10 cellular contexts compared by ENCODE assay signal in genomic region chr16:89444151-89444723, GRCh38. TPM values are rescaled to one million over a fixed set of nuclear protein-coding genes. Genes with fewer than 3 reads are reported as not detected.
DNase-seq lines count a peak whose midpoint lies in the region; ATAC-seq and TF ChIP-seq lines count a peak whose summit lies in the region.
"Had no signal": no experiment of that assay in that cellular context is flagged by ENCODE, and none has a peak within 500 bp of the region (broad histone marks: within the 10 kb centered on the region; RNA-seq: fewer than 3 reads in every experiment).

No MANE protein-coding gene starts in this region.

- no peak for DNase-seq in activated CD4-positive, alpha-beta T cell treated with anti-CD3 and anti-CD28 coated beads, Interleukin-2, amount 10 ng/mL, durations not matched to agents 7 days and 5 days
- DNase-seq in activated CD4-positive, alpha-beta T cell treated with anti-CD3 and anti-CD28 coated beads for 1 hour, result no peak
- DNase-seq in esophagus squamous epithelium (lab: John Stamatoyannopoulos, UW) (no peak), NCI-H2081 treated with DMSO at 0.1 percent for 48 hours (lab: John Stamatoyannopoulos, UW) (no peak)
- no peak for DNase-seq in stimulated activated effector memory CD8-positive, alpha-beta T cell treated with anti-CD3 and anti-CD28 coated beads, Interleukin-12 subunit alpha, Interleukin-12 subunit beta, amount 100 ng/mL, for 72 hours (ENCODE audit: low spot score in 2 of 2)
- DNase-seq in activated CD8-positive, alpha-beta memory T cell treated with anti-CD3 and anti-CD28 coated beads, Interleukin-2, amount 50 U/mL, for 48 hours, result no peak

- no peaks in the 10 kb centered on the region for H3F3A ChIP-seq in OCI-LY1 (ENCODE audit: insufficient read depth, low read length)

- TF ChIP-seq POLR2A in esophagus squamous epithelium (IDR thresholded peaks at IDR 0.05), result no peak

- H3K27me3 Mint-ChIP-seq in activated CD4-positive, alpha-beta T cell treated with anti-CD3 and anti-CD28 coated beads, Interleukin-2, amount 10 ng/mL, durations not matched to agents 7 days and 5 days, result no peaks in the 10 kb centered on the region

- H3K9ac ChIP-seq in OCI-LY1 (ENCODE audit: low read length), result no peak overlapping the region

- H3K36me3 Mint-ChIP-seq in activated CD4-positive, alpha-beta T cell treated with anti-CD3 and anti-CD28 coated beads, Interleukin-2, amount 10 ng/mL, durations not matched to agents 7 days and 5 days (ENCODE audit: low read depth), result peaks cover 6% of the 10 kb centered on the region
- peaks cover 31% of the 10 kb centered on the region for H3K36me3 Mint-ChIP-seq in stimulated activated effector memory CD8-positive, alpha-beta T cell treated with anti-CD3 and anti-CD28 coated beads, Interleukin-12 subunit alpha, Interleukin-12 subunit beta, amount 100 ng/mL, for 72 hours

- H2AFZ ChIP-seq in OCI-LY1 (ENCODE audit: low read length), result no peak overlapping the region

- peaks cover 100% of the 10 kb centered on the region for H3K79me2 ChIP-seq in OCI-LY1 (ENCODE audit: insufficient read depth, low read length)

- peak overlapping the region; percentile 55 for H3K27ac Mint-ChIP-seq in activated CD4-positive, alpha-beta T cell treated with anti-CD3 and anti-CD28 coated beads, Interleukin-2, amount 10 ng/mL, durations not matched to agents 7 days and 5 days
- H3K27ac Mint-ChIP-seq in stimulated activated effector memory CD8-positive, alpha-beta T cell treated with anti-CD3 and anti-CD28 coated beads, Interleukin-12 subunit alpha, Interleukin-12 subunit beta, amount 100 ng/mL, for 72 hours, result peak overlapping the region; percentile 85

- H4K20me1 ChIP-seq in OCI-LY1 (ENCODE audit: insufficient read depth, low read length), result no peaks in the 10 kb centered on the region

- no peaks in the 10 kb centered on the region for H3K9me2 ChIP-seq in OCI-LY1 (ENCODE audit: low read depth, low read length)

- H3K27me3 ChIP-seq in OCI-LY1 (ENCODE audit: insufficient read depth, low read length), result no peaks in the 10 kb centered on the region
- H3K27me3 ChIP-seq in esophagus squamous epithelium, result no peaks in the 10 kb centered on the region
- H3K27me3 ChIP-seq: BE2C had no signal

- ATAC-seq in stimulated activated effector memory CD8-positive, alpha-beta T cell treated with anti-CD3 and anti-CD28 coated beads, Interleukin-12 subunit alpha, Interleukin-12 subunit beta, amount 100 ng/mL, for 72 hours, result no peak
- no peak for ATAC-seq in GM19328 (IDR thresholded peaks at IDR 0.05; ENCODE audit: unreplicated experiment)
- ATAC-seq: GM12878 had no signal

- H3K9me3 Mint-ChIP-seq in activated CD4-positive, alpha-beta T cell treated with anti-CD3 and anti-CD28 coated beads, Interleukin-2, amount 10 ng/mL, durations not matched to agents 7 days and 5 days, result no peaks in the 10 kb centered on the region
- no peaks in the 10 kb centered on the region for H3K9me3 Mint-ChIP-seq in stimulated activated effector memory CD8-positive, alpha-beta T cell treated with anti-CD3 and anti-CD28 coated beads, Interleukin-12 subunit alpha, Interleukin-12 subunit beta, amount 100 ng/mL, for 72 hours

- POLR2A ChIA-PET in activated CD4-positive, alpha-beta T cell treated with anti-CD3 and anti-CD28 coated beads, Interleukin-2, amount 10 ng/mL, durations not matched to agents 7 days and 5 days (lab: Charles Lee), result no interaction called here

- peaks cover 6% of the 10 kb centered on the region; the same call in 1 of the 2 replicates for H3K36me3 ChIP-seq in OCI-LY1 (ENCODE audit: insufficient read depth, low read length)
- H3K36me3 ChIP-seq in esophagus squamous epithelium, result no peaks in the 10 kb centered on the region
- H3K36me3 ChIP-seq: BE2C had no signal

- H3K4me3 Mint-ChIP-seq in activated CD4-positive, alpha-beta T cell treated with anti-CD3 and anti-CD28 coated beads, Interleukin-2, amount 10 ng/mL, durations not matched to agents 7 days and 5 days, result peak overlapping the region; percentile 0
- H3K4me3 Mint-ChIP-seq in stimulated activated effector memory CD8-positive, alpha-beta T cell treated with anti-CD3 and anti-CD28 coated beads, Interleukin-12 subunit alpha, Interleukin-12 subunit beta, amount 100 ng/mL, for 72 hours, result peak overlapping the region; percentile 48

- H3K4me3 ChIP-seq in OCI-LY1 (ENCODE audit: low read depth, low read length, poor library complexity, severe bottlenecking), result no peak overlapping the region
- peak overlapping the region in 1 of 4 donors; percentile 13 for H3K4me3 ChIP-seq in esophagus squamous epithelium
- H3K4me3 ChIP-seq: GM12878 had no signal

- CTCF ChIA-PET in activated CD4-positive, alpha-beta T cell treated with anti-CD3 and anti-CD28 coated beads, Interleukin-2, amount 10 ng/mL, durations not matched to agents 7 days and 5 days (lab: Charles Lee), result interaction anchor here (0.8 kb wide), 1 partner anchor 13 kb away, joined by 3 read pairs; no protein-coding TSS in a partner anchor

- peak overlapping the region; percentile 34 for H3K27ac ChIP-seq in OCI-LY1 (ENCODE audit: low read depth, low read length, poor library complexity, severe bottlenecking)
- peak overlapping the region; percentile 80 to 93 (median 88) for H3K27ac ChIP-seq in esophagus squamous epithelium

- H3K4me1 ChIP-seq in OCI-LY1 (ENCODE audit: insufficient read depth, low read length, severe bottlenecking) (peaks cover 50% of the 10 kb centered on the region), esophagus squamous epithelium (peaks cover 53 to 100% (median 68%) of the 10 kb centered on the region in 3 donors)

- WGBS in esophagus squamous epithelium, 2 donors, result 18 to 39% methylated on average over 4 to 5 of the region's 8 CpGs

- intact Hi-C loops in esophagus squamous epithelium (cut with DNase I), result no loop called here

- TF ChIP-seq CTCF in OCI-LY1 (IDR thresholded peaks at IDR 0.05; ENCODE audit: low read length), result no peak
- TF ChIP-seq CTCF in esophagus squamous epithelium (IDR thresholded peaks at IDR 0.05), result no peak

- H3K4me2 ChIP-seq in OCI-LY1 (ENCODE audit: low read length), result peak overlapping the region; percentile 10; the same call in 1 of the 2 replicates

- no peaks in the 10 kb centered on the region for H3K9me3 ChIP-seq in OCI-LY1 (ENCODE audit: low read length)
- no peaks in the 10 kb centered on the region for H3K9me3 ChIP-seq in esophagus squamous epithelium
- H3K9me3 ChIP-seq: BE2C had no signal

- peaks cover 92% of the 10 kb centered on the region for H3K4me1 Mint-ChIP-seq in activated CD4-positive, alpha-beta T cell treated with anti-CD3 and anti-CD28 coated beads, Interleukin-2, amount 10 ng/mL, durations not matched to agents 7 days and 5 days
- peaks cover 94% of the 10 kb centered on the region for H3K4me1 Mint-ChIP-seq in stimulated activated effector memory CD8-positive, alpha-beta T cell treated with anti-CD3 and anti-CD28 coated beads, Interleukin-12 subunit alpha, Interleukin-12 subunit beta, amount 100 ng/mL, for 72 hours

RNA-seq across cellular contexts. Expression of gene ANKRD11, which starts 46.1 kb away (rescaled TPM):
- total RNA-seq in activated CD4-positive, alpha-beta T cell treated with anti-CD3 and anti-CD28 coated beads, Interleukin-2, amount 10 ng/mL, durations not matched to agents 7 days and 5 days, result 100 to 1,000 TPM; 158 to 178 TPM
- 10 to 100 TPM; 51.0 to 72.7 (median 66.9) TPM for total RNA-seq in esophagus squamous epithelium
